ENCODE assay signal across 8 cellular contexts in genomic region chr3:10738688-10739372, GRCh38.
A peak's percentile ranks its signal among the peaks of the same experiment; 100 is the strongest.
DNase-seq lines count a peak whose midpoint lies in the region; ATAC-seq and TF ChIP-seq lines count a peak whose summit lies in the region.

No MANE protein-coding gene starts in this region.

- H3K9me3 Mint-ChIP-seq in IgD-negative memory B cell, result peaks cover 2 to 5% (median 5%) of the 10 kb centered on the region in 3 donors

- H3K9me3 ChIP-seq in RWPE2 (ENCODE audit: severe bottlenecking), result no peaks in the 10 kb centered on the region

- peak; percentile 86 for TF ChIP-seq CTCF in RWPE2 (IDR thresholded peaks at IDR 0.05; ENCODE audit: poor library complexity, severe bottlenecking)

- H3K27ac ChIP-seq in RWPE2 (ENCODE audit: poor library complexity, severe bottlenecking) (no peak overlapping the region), substantia nigra (ENCODE audit: low read depth, low read length, poor library complexity, severe bottlenecking) (no peak overlapping the region)

- peaks cover 25% of the 10 kb centered on the region for H3K27me3 ChIP-seq in RWPE2 (ENCODE audit: insufficient read depth, poor library complexity, severe bottlenecking)

- no peak overlapping the region for H3K4me3 ChIP-seq in RWPE2 (ENCODE audit: severe bottlenecking)

- no peaks in the 10 kb centered on the region for H3K36me3 ChIP-seq in RWPE2 (ENCODE audit: low read depth)

- H3K4me1 ChIP-seq in RWPE2 (ENCODE audit: insufficient read depth, poor library complexity, severe bottlenecking), result no peaks in the 10 kb centered on the region

- DNase-seq in Daoy (ENCODE audit: low read depth), result peak; percentile 73
- DNase-seq in RWPE2 (ENCODE audit: low spot score), result no peak
- DNase-seq in activated gamma-delta T cell treated with anti-CD3 and anti-CD28 coated beads, Interleukin-2, amount 50 U/mL, for 16 hours (ENCODE audit: low read depth), result peak; percentile 67
- DNase-seq in germinal center (ENCODE audit: low spot score), result peak; percentile 59
- DNase-seq in nucleus accumbens (lab: John Stamatoyannopoulos, UW), result peak in 50 of 56 donors; percentile 13 to 90 (median 54)
- DNase-seq in substantia nigra (lab: John Stamatoyannopoulos, UW), result peak in 43 of 49 donors; percentile 6 to 81 (median 52)

- H3K4me1 Mint-ChIP-seq in IgD-negative memory B cell, result peaks cover 3 to 10% (median 9%) of the 10 kb centered on the region in 3 donors

- H3K27me3 Mint-ChIP-seq in IgD-negative memory B cell, result peaks cover 24% of the 10 kb centered on the region

- H3K36me3 Mint-ChIP-seq in IgD-negative memory B cell, result no peaks in the 10 kb centered on the region

- ATAC-seq in RWPE2 (ENCODE audit: low read depth), result peak; percentile 79
- no peak for ATAC-seq in GM18907 (IDR thresholded peaks at IDR 0.05; ENCODE audit: unreplicated experiment)

- peak overlapping the region in 3 of 4 donors; percentile 53 to 85 (median 83) for H3K4me3 Mint-ChIP-seq in IgD-negative memory B cell

- H3K27ac Mint-ChIP-seq in IgD-negative memory B cell, result no peak overlapping the region
